In the genomic region with DNA sequence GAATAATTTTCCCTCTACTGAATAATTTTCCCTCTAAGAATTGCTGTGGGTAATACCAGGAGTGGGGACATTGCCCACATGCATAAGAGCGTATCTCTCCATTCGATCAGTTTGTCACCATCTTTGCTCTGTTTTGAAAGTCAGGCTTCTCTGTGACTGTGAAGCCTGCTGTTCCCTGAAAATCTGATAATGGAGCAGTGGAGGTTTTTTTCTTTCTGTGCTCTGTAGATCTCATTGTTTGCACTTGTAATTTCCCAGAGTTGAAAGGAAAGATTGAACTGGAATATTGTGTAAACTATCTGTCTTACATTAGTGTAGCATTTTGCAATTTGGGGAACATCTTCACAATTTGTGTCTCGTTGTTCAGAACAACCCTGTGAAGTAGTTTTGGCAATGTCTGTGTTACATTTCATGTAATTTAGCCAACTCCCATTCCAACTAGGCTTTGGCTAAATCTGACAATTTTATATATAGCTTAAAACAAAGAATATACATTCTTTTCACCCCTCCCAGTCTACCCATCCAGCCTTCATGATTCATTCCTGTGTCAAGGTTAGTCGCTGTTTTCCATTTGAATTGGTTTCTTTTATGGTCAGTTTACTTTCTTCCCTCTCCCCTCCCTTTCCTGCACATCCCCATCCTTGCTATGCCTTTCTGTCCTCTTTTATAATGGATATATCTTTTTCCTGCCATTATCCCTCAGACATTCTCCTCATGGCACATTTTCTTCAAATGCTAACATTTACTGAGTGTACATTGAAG, we compare ENCODE assay signal across 9 cellular contexts. TPM values are rescaled to one million over a fixed set of nuclear protein-coding genes. Genes with fewer than 3 reads are reported as not detected.
DNase-seq lines count a peak whose midpoint lies in the region; ATAC-seq, FAIRE-seq and TF ChIP-seq lines count a peak whose summit lies in the region.
"Had no signal": no experiment of that assay in that cellular context is flagged by ENCODE, and none has a peak within 500 bp of the region (broad histone marks: within the 10 kb centered on the region; RNA-seq: fewer than 3 reads in every experiment).

No MANE protein-coding gene starts in this region.

- H3K27me3 ChIP-seq in suprapubic skin: no peaks in the 10 kb centered on the region

- H3K4me1 ChIP-seq in kidney (ENCODE audit: control insufficient read depth in 1 of 2, insufficient read depth in 1 of 2, low read depth in 1 of 2, low read length in 2 of 2): no peaks in the 10 kb centered on the region
- H3K4me1 ChIP-seq in suprapubic skin: peaks cover 23% of the 10 kb centered on the region

- no peak for TF ChIP-seq EP300 in suprapubic skin (IDR thresholded peaks at IDR 0.05)

- DNase-seq in activated T-cell treated with anti-CD3 and anti-CD28 coated beads, Interleukin-2, amount 50 U/mL, for 72 hours: no peak
- no peak for DNase-seq in activated T-cell treated with anti-CD3 and anti-CD28 coated beads, Interleukin-2, amount 50 U/mL, for 1 hour
- DNase-seq in astrocyte of the cerebellum (ENCODE audit: low read depth) (no peak), kidney (no peak), suprapubic skin (ENCODE audit: low spot score in 2 of 2) (no peak), HuH-7 (ENCODE audit: low spot score) (no peak), retina (no peak)
- DNase-seq: foreskin melanocyte had no signal

- peak overlapping the region; percentile 36 for H3K27ac Mint-ChIP-seq in activated T-cell treated with anti-CD3 and anti-CD28 coated beads, Interleukin-2, amount 50 U/mL, for 72 hours

- peak overlapping the region; percentile 72 to 89 for H3K4me3 Mint-ChIP-seq in activated T-cell treated with anti-CD3 and anti-CD28 coated beads, Interleukin-2, amount 50 U/mL, for 72 hours

- ATAC-seq in activated T-cell treated with anti-CD3 and anti-CD28 coated beads, Interleukin-2, amount 50 U/mL, for 72 hours (replicated peaks in 1 of 2): no peak
- no peak for ATAC-seq in HG02571 (IDR thresholded peaks at IDR 0.05; ENCODE audit: unreplicated experiment)

- no peaks in the 10 kb centered on the region for H3K9me3 ChIP-seq in kidney (ENCODE audit: control insufficient read depth in 1 of 2, low read length in 2 of 2)
- no peaks in the 10 kb centered on the region for H3K9me3 ChIP-seq in suprapubic skin

- peaks cover 29% of the 10 kb centered on the region for H3K4me1 Mint-ChIP-seq in activated T-cell treated with anti-CD3 and anti-CD28 coated beads, Interleukin-2, amount 50 U/mL, for 72 hours (ENCODE audit: low read depth)

- TF ChIP-seq POLR2A in suprapubic skin (IDR thresholded peaks at IDR 0.05): no peak

- H3K36me3 ChIP-seq in kidney (ENCODE audit: control insufficient read depth in 1 of 2, insufficient read depth in 2 of 2, low read length in 2 of 2) (no peaks in the 10 kb centered on the region), suprapubic skin (no peaks in the 10 kb centered on the region)

- H3K4me3 ChIP-seq in astrocyte of the cerebellum (ENCODE audit: low read depth, low read length): peak overlapping the region; percentile 2
- H3K4me3 ChIP-seq in kidney (ENCODE audit: low read length in 2 of 2): peak overlapping the region; percentile 18 to 28
- H3K4me3 ChIP-seq in suprapubic skin: peak overlapping the region; percentile 22

- peaks cover 5 to 10% of the 10 kb centered on the region in 2 donors for H3K36me3 Mint-ChIP-seq in activated T-cell treated with anti-CD3 and anti-CD28 coated beads, Interleukin-2, amount 50 U/mL, for 72 hours (ENCODE audit: insufficient read depth in 2 of 2)

- peak overlapping the region in 1 of 2 donors; percentile 19 for H3K9ac ChIP-seq in kidney (ENCODE audit: low read length in 2 of 2)

- intact Hi-C loops in kidney (cut with DNase I): no loop called here

- FAIRE-seq in kidney (lab: Jason Lieb, UNC): no peak

- peaks cover 6% of the 10 kb centered on the region for H3K27me3 Mint-ChIP-seq in activated T-cell treated with anti-CD3 and anti-CD28 coated beads, Interleukin-2, amount 50 U/mL, for 72 hours (ENCODE audit: low read depth)

- peaks cover 0 to 1% of the 10 kb centered on the region in 2 donors for H3K9me3 Mint-ChIP-seq in activated T-cell treated with anti-CD3 and anti-CD28 coated beads, Interleukin-2, amount 50 U/mL, for 72 hours

- in situ Hi-C loops in astrocyte of the cerebellum (cut with HindIII; ENCODE audit: low sequenced_read_pairs): no loop called here

- no peak overlapping the region for H3K27ac ChIP-seq in kidney (ENCODE audit: low read depth in 2 of 2, low read length in 2 of 2)
- no peak overlapping the region for H3K27ac ChIP-seq in suprapubic skin

- TF ChIP-seq CTCF in astrocyte of the cerebellum (IDR thresholded peaks at IDR 0.05; ENCODE audit: low read depth, low read length, missing control alignments) (no peak), kidney (IDR thresholded peaks at IDR 0.05; ENCODE audit: borderline replicate concordance, extremely low read depth, insufficient read depth) (no peak), suprapubic skin (IDR thresholded peaks at IDR 0.05) (no peak)

- WGBS in suprapubic skin: 41% methylated on average over 4 of the region's 4 CpGs

RNA-seq across cellular contexts. Expression of gene ZXDB, which starts 4.5 kb away (rescaled TPM):
- 1 to 10 TPM; 8.6 to 9.9 TPM for total RNA-seq in activated T-cell treated with anti-CD3 and anti-CD28 coated beads, Interleukin-2, amount 50 U/mL, for 72 hours
- total RNA-seq in kidney: 9.4 TPM
- polyA plus RNA-seq in kidney (ENCODE audit: insufficient read depth, low read depth, low replicate concordance): 2.3 TPM
- 10 to 100 TPM; 17.5 to 26.1 (median 21.4) TPM for total RNA-seq in suprapubic skin
